ENCODE assay signal across 24 cellular contexts in genomic region chr2:85008252-85008651, GRCh38.
"Had no signal": no experiment of that assay in that cellular context is flagged by ENCODE, and none has a peak within 500 bp of the region (broad histone marks: within the 10 kb centered on the region; RNA-seq: fewer than 3 reads in every experiment).

No MANE protein-coding gene starts in this region.

- H3K4me1 ChIP-seq: uterus had no signal

- FAIRE-seq: astrocyte, bronchial epithelial cell had no signal

- H3K27ac Mint-ChIP-seq: nephron progenitor cell had no signal

- H3K27me3 Mint-ChIP-seq: activated CD8-positive, alpha-beta memory T cell treated with anti-CD3 and anti-CD28 coated beads, Interleukin-2, amount 10 ng/mL, durations not matched to agents 7 days and 5 days; activated naive CD4-positive, alpha-beta T cell treated with anti-CD3 and anti-CD28 coated beads, Interleukin-2, amount 10 ng/mL, durations not matched to agents 7 days and 5 days had no signal

- H3K9me3 ChIP-seq: adrenal gland, left lung, tibial nerve, uterus had no signal

- ATAC-seq: activated CD8-positive, alpha-beta memory T cell treated with anti-CD3 and anti-CD28 coated beads, Interleukin-2, amount 10 ng/mL, durations not matched to agents 7 days and 5 days had no signal

- H3K27ac ChIP-seq: adrenal gland, tibial nerve, uterus, WERI-Rb-1 had no signal

- H3K27me3 ChIP-seq: adrenal gland, left lung, tibial nerve, uterus had no signal

- H3K4me3 Mint-ChIP-seq: activated CD8-positive, alpha-beta memory T cell treated with anti-CD3 and anti-CD28 coated beads, Interleukin-2, amount 10 ng/mL, durations not matched to agents 7 days and 5 days; activated naive CD4-positive, alpha-beta T cell treated with anti-CD3 and anti-CD28 coated beads, Interleukin-2, amount 10 ng/mL, durations not matched to agents 7 days and 5 days; nephron progenitor cell had no signal

- DNase-seq: activated CD4-positive, alpha-beta T cell treated with anti-CD3 and anti-CD28 coated beads for 1 hour; activated CD4-positive, alpha-beta T cell treated with anti-CD3 and anti-CD28 coated beads, Interleukin-2, amount 50 U/mL, for 48 hours; activated CD8-positive, alpha-beta memory T cell treated with anti-CD3 and anti-CD28 coated beads, Interleukin-2, amount 10 ng/mL, durations not matched to agents 7 days and 5 days; activated naive CD4-positive, alpha-beta T cell treated with anti-CD3 and anti-CD28 coated beads, Interleukin-2, amount 10 ng/mL, durations not matched to agents 7 days and 5 days; adrenal gland; cerebellar nuclear complex; dermis blood vessel endothelial cell; effector memory CD4-positive, alpha-beta T cell; hypothalamus; left lung; midbrain; nephron progenitor cell; occipital lobe; retina; stimulated activated CD4-positive, alpha-beta T cell treated with anti-CD3 and anti-CD28 coated beads, Interleukin-2, amount 100 ng/mL, for 24 hours; stimulated activated naive CD8-positive, alpha-beta T cell treated with anti-CD3 and anti-CD28 coated beads, Interleukin-15, Interleukin-2, amounts not matched to agents 100 U/mL and 50 U/mL, for 24 hours; substantia nigra; SW 1271; T-helper 2 cell; uterus; WERI-Rb-1 had no signal

- H3K36me3 ChIP-seq: uterus had no signal

- H3K4me3 ChIP-seq: adrenal gland, left lung, tibial nerve, uterus had no signal
